ENCODE assay signal across 14 cellular contexts in genomic region chr3:12983326-12983725, GRCh38.
DNase-seq lines count a peak whose midpoint lies in the region; ATAC-seq and TF ChIP-seq lines count a peak whose summit lies in the region.
"Had no signal": no experiment of that assay in that cellular context is flagged by ENCODE, and none has a peak within 500 bp of the region (broad histone marks: within the 10 kb centered on the region; RNA-seq: fewer than 3 reads in every experiment).

No MANE protein-coding gene starts in this region.

- CTCF ChIA-PET in PC-9 (lab: Charles Lee): no interaction called here

- TF ChIP-seq CTCF in mucosa of descending colon (IDR thresholded peaks at IDR 0.05) (no peak), GM13977 (IDR thresholded peaks at IDR 0.05; ENCODE audit: extremely low read depth, insufficient read depth, missing control alignments) (no peak), PC-9 (conservative IDR thresholded peaks at IDR 0.05) (no peak)

- H3K4me2 ChIP-seq in PC-9: no peak overlapping the region

- no peaks in the 10 kb centered on the region for H3K27me3 ChIP-seq in PC-9 (ENCODE audit: insufficient read depth, low read depth)
- H3K27me3 ChIP-seq: body of pancreas, upper lobe of left lung had no signal

- DNase-seq in mucosa of descending colon (no peak), GM13977 (ENCODE audit: low spot score) (no peak), NCI-H526 (lab: John Stamatoyannopoulos, UW) (no peak), PC-9 (no peak)
- DNase-seq: activated CD4-positive, alpha-beta T cell treated with anti-CD3 and anti-CD28 coated beads, Interleukin-2, amount 50 U/mL, for 4 hours; activated effector memory CD4-positive, alpha-beta T cell treated with anti-CD3 and anti-CD28 coated beads, Interleukin-2, amount 50 U/mL, for 16 hours; body of pancreas; NCI-H2171 treated with DMSO at 0.1 percent for 48 hours; retina; upper lobe of left lung had no signal

- intact Hi-C loops in mucosa of descending colon (cut with DNase I, micrococcal nuclease) (no loop called here), PC-9 (cut with micrococcal nuclease; ENCODE audit: unreplicated experiment) (no loop called here)

- no peak overlapping the region for H3K4me3 ChIP-seq in mucosa of descending colon
- H3K4me3 ChIP-seq in PC-9: no peak overlapping the region
- H3K4me3 ChIP-seq: body of pancreas, upper lobe of left lung had no signal

- no peak overlapping the region for H3K27ac ChIP-seq in PC-9
- H3K27ac ChIP-seq: body of pancreas, upper lobe of left lung had no signal

- peaks cover 21% of the 10 kb centered on the region for H3K79me2 ChIP-seq in PC-9 (ENCODE audit: low read depth)

- H3K9me3 ChIP-seq in mucosa of descending colon (no peaks in the 10 kb centered on the region), PC-9 (ENCODE audit: insufficient read depth, low read depth) (no peaks in the 10 kb centered on the region)
- H3K9me3 ChIP-seq: body of pancreas, upper lobe of left lung had no signal

- peak; percentile 14 for ATAC-seq in GM18498 (IDR thresholded peaks at IDR 0.05; ENCODE audit: unreplicated experiment)
- ATAC-seq in GM21381 (IDR thresholded peaks at IDR 0.05; ENCODE audit: unreplicated experiment): peak; percentile 9
- peak; percentile 2 for ATAC-seq in HG03521 (IDR thresholded peaks at IDR 0.05; ENCODE audit: unreplicated experiment)
- ATAC-seq in mucosa of descending colon: peak; percentile 4
- ATAC-seq in HG03442 (IDR thresholded peaks at IDR 0.05; ENCODE audit: unreplicated experiment): no peak
- ATAC-seq: body of pancreas had no signal

- in situ Hi-C loops in GM13977 (cut with MboI; ENCODE audit: low pct_unique_long_range_greater_than_20kb, low sequenced_read_pairs, unreplicated experiment): no loop called here

- no peaks in the 10 kb centered on the region for H3K4me1 ChIP-seq in mucosa of descending colon (ENCODE audit: low read depth)
- H3K4me1 ChIP-seq in PC-9 (replicated peaks; ENCODE audit: insufficient read depth): 0 out of 2 replicates have a peak, but pooled peaks cover 4% of the 10 kb centered on the region

- BruUV-seq in PC-9 (replicated peaks; lab: Mats Ljungman, UMichigan): no TSS peak

- no peaks in the 10 kb centered on the region for H3K9me2 ChIP-seq in PC-9 (ENCODE audit: insufficient read depth)

- POLR2A ChIA-PET in PC-9 (lab: Charles Lee; ENCODE audit: unreplicated experiment): no interaction called here

- H4K20me1 ChIP-seq in PC-9 (ENCODE audit: insufficient read depth): peaks cover 36% of the 10 kb centered on the region

- H2AFZ ChIP-seq in PC-9: no peak overlapping the region

- H3F3A ChIP-seq in PC-9 (ENCODE audit: insufficient read depth, low read depth): no peaks in the 10 kb centered on the region; the same call in 1 of the 2 replicates

- H3K36me3 ChIP-seq in mucosa of descending colon (ENCODE audit: low read depth) (no peaks in the 10 kb centered on the region), PC-9 (ENCODE audit: low read depth) (no peaks in the 10 kb centered on the region)
- H3K36me3 ChIP-seq: upper lobe of left lung had no signal
